In genomic region chr1:145424612-145425435, GRCh38 we compare ENCODE assay signal across 8 cellular contexts. TPM values are rescaled to one million over a fixed set of nuclear protein-coding genes. Genes with fewer than 3 reads are reported as not detected.
DNase-seq lines count a peak whose midpoint lies in the region; FAIRE-seq and TF ChIP-seq lines count a peak whose summit lies in the region.
"Not testable (repeated sequence)": the region's sequence is repeated elsewhere in the genome, so short reads cannot be mapped to it uniquely, and the experiment has no call there.

No MANE protein-coding gene starts in this region.

- H3T11ph ChIP-seq in H9 (ENCODE audit: low read length), result not testable (repeated sequence)

- H4K8ac ChIP-seq in H9 (replicated peaks; ENCODE audit: insufficient read length, low read depth, low read length), result not testable (repeated sequence)

- not testable (repeated sequence) for TF ChIP-seq POLR2A in thyroid gland (IDR thresholded peaks at IDR 0.05)

- not testable (repeated sequence) for H3K23me2 ChIP-seq in H9 (ENCODE audit: insufficient read length, low read depth, low read length, poor library complexity, severe bottlenecking)

- not testable (repeated sequence) for H2BK15ac ChIP-seq in H9 (ENCODE audit: low read depth, low read length)

- H3K27ac ChIP-seq in H9 (ENCODE audit: insufficient read length, low read depth, low read length); HUES48 (ENCODE audit: low read depth, low read length); astrocyte (ENCODE audit: low read depth, low read length); osteoblast (ENCODE audit: low read depth, low read length): not testable (repeated sequence)
- peak overlapping the region; percentile 60 for H3K27ac ChIP-seq in left ventricle myocardium inferior (replicated peaks)
- H3K27ac ChIP-seq in thyroid gland, result peak overlapping the region in 1 of 3 donors; percentile 36

- peak; percentile 14 for DNase-seq in GM04504 (ENCODE audit: low read depth)
- DNase-seq in H9, left ventricle myocardium inferior: not testable (repeated sequence)
- peak; percentile 26 for DNase-seq in T-helper 9 cell
- peak; percentile 54 for DNase-seq in astrocyte (ENCODE audit: low read depth)
- peak; percentile 36 for DNase-seq in osteoblast (ENCODE audit: insufficient read length, low spot score, missing footprints)
- DNase-seq in thyroid gland, result peak in 1 of 2 donors; percentile 7

- WGBS in H9 (ENCODE audit: extremely low coverage, insufficient read length, low lambda C conversion rate), result no CpG with 5 or more reads among the region's 59 CpGs
- WGBS in thyroid gland, 2 donors, result 3% methylated on average over 6 to 15 of the region's 59 CpGs

- not testable (repeated sequence) for H3K36me3 ChIP-seq in HUES48 (ENCODE audit: control insufficient read depth, insufficient read depth, low read length); astrocyte (ENCODE audit: insufficient read depth, low read length); left ventricle myocardium inferior; osteoblast (ENCODE audit: insufficient read depth, low read length); thyroid gland

- H3K4me3 Mint-ChIP-seq in H9, result peak overlapping the region; percentile 90 to 94
- H3K4me3 Mint-ChIP-seq in astrocyte (ENCODE audit: unreplicated experiment), result peak overlapping the region; percentile 95

- intact Hi-C loops in left ventricle myocardium inferior (cut with micrococcal nuclease); thyroid gland (cut with DNase I): not testable (repeated sequence)

- not testable (repeated sequence) for H4K91ac ChIP-seq in H9 (ENCODE audit: insufficient read length, low read depth, low read length)

- H3K27ac Mint-ChIP-seq in H9; astrocyte (ENCODE audit: unreplicated experiment): not testable (repeated sequence)

- not testable (repeated sequence) for H3K79me2 ChIP-seq in H9 (ENCODE audit: insufficient read depth, low read length); astrocyte (ENCODE audit: insufficient read depth, low read length); osteoblast (ENCODE audit: insufficient read depth, low read length)

- H3K9me3 Mint-ChIP-seq in H9; astrocyte (ENCODE audit: unreplicated experiment): not testable (repeated sequence)

- H3K79me1 ChIP-seq in H9 (ENCODE audit: insufficient read depth, low read depth, low read length, poor library complexity, severe bottlenecking), result not testable (repeated sequence)

- not testable (repeated sequence) for H3K23ac ChIP-seq in H9 (ENCODE audit: insufficient read length, low read depth, low read length)

- FAIRE-seq in astrocyte (lab: Jason Lieb, UNC), result not testable (repeated sequence)

- not testable (repeated sequence) for H2BK20ac ChIP-seq in H9 (ENCODE audit: low read depth, low read length, poor library complexity, severe bottlenecking)

- not testable (repeated sequence) for H3K36me3 Mint-ChIP-seq in H9 (ENCODE audit: insufficient read depth in 1 of 3, low read depth in 3 of 3); astrocyte (ENCODE audit: low read depth, unreplicated experiment)

- not testable (repeated sequence) for H3K4me1 Mint-ChIP-seq in H9; astrocyte (ENCODE audit: low read depth, unreplicated experiment)

- peaks cover 67% of the 10 kb centered on the region for H3K27me3 Mint-ChIP-seq in H9 (ENCODE audit: low read depth)
- peaks cover 26% of the 10 kb centered on the region for H3K27me3 Mint-ChIP-seq in astrocyte (ENCODE audit: low read depth, unreplicated experiment)

- H3K27me3 ChIP-seq in H9 (ENCODE audit: insufficient read depth, low read length), result peaks cover 25% of the 10 kb centered on the region
- peaks cover 50% of the 10 kb centered on the region for H3K27me3 ChIP-seq in HUES48 (ENCODE audit: control insufficient read depth, insufficient read depth, low read length)
- peaks cover 23% of the 10 kb centered on the region for H3K27me3 ChIP-seq in astrocyte (ENCODE audit: insufficient read depth, low read length)
- peaks cover 33% of the 10 kb centered on the region for H3K27me3 ChIP-seq in left ventricle myocardium inferior (ENCODE audit: low read depth)
- peaks cover 23% of the 10 kb centered on the region for H3K27me3 ChIP-seq in osteoblast (ENCODE audit: insufficient read depth, low read length)
- H3K27me3 ChIP-seq in thyroid gland, result not testable (repeated sequence)

- not testable (repeated sequence) for H3K9me3 ChIP-seq in H9 (ENCODE audit: control insufficient read depth, low read depth, low read length); HUES48 (ENCODE audit: control insufficient read depth, insufficient read depth, low read length); astrocyte (ENCODE audit: insufficient read depth, low read depth, low read length); osteoblast (ENCODE audit: low read depth, low read length); thyroid gland
- peaks cover 11% of the 10 kb centered on the region for H3K9me3 ChIP-seq in left ventricle myocardium inferior (replicated peaks)

- not testable (repeated sequence) for TF ChIP-seq CTCF in H9 (conservative IDR thresholded peaks at IDR 0.05); astrocyte (IDR thresholded peaks at IDR 0.05; ENCODE audit: insufficient read depth, low read depth, low read length); left ventricle myocardium inferior (IDR thresholded peaks at IDR 0.05; ENCODE audit: borderline replicate concordance); osteoblast (IDR thresholded peaks at IDR 0.05; ENCODE audit: extremely low read depth, low read depth, low read length); thyroid gland (IDR thresholded peaks at IDR 0.05)

- not testable (repeated sequence) for H2AK5ac ChIP-seq in H9 (ENCODE audit: insufficient read length, low read length)

- not testable (repeated sequence) for H2BK120ac ChIP-seq in H9 (ENCODE audit: low read depth, low read length, poor library complexity, severe bottlenecking)

- not testable (repeated sequence) for H2BK12ac ChIP-seq in H9 (ENCODE audit: insufficient read length, low read depth, low read length)

- H3K56ac ChIP-seq in H9 (ENCODE audit: insufficient read length, low read depth, low read length), result not testable (repeated sequence)

- H3K4me2 ChIP-seq in H9 (ENCODE audit: insufficient read depth, insufficient read length, low read length) (peak overlapping the region; percentile 47), astrocyte (ENCODE audit: low read length) (peak overlapping the region; percentile 96), osteoblast (ENCODE audit: insufficient read depth, low read length) (peak overlapping the region; percentile 81)

- H2BK5ac ChIP-seq in H9 (ENCODE audit: insufficient read length, low read length), result not testable (repeated sequence)

- H2AFZ ChIP-seq in H9 (ENCODE audit: low read length), result not testable (repeated sequence)
- H2AFZ ChIP-seq in astrocyte (ENCODE audit: low read depth, low read length) (peak overlapping the region; percentile 98), osteoblast (ENCODE audit: low read length) (peak overlapping the region; percentile 95)

- not testable (repeated sequence) for H3K14ac ChIP-seq in H9 (ENCODE audit: insufficient read depth, low read length)

- H3K4me3 ChIP-seq in HUES48 (ENCODE audit: low read depth, low read length) (peak overlapping the region; percentile 71), astrocyte (ENCODE audit: insufficient read depth, low read depth, low read length) (peak overlapping the region; percentile 70), left ventricle myocardium inferior (peak overlapping the region; percentile 82), osteoblast (ENCODE audit: insufficient read depth, low read length) (peak overlapping the region; percentile 81), thyroid gland (replicated peaks in 1 of 3) (peak overlapping the region; percentile 24 to 58 (median 56))

- not testable (repeated sequence) for H4K20me1 ChIP-seq in H9 (ENCODE audit: control insufficient read depth, insufficient read depth, insufficient read length); astrocyte (ENCODE audit: insufficient read depth, low read length); osteoblast (ENCODE audit: insufficient read depth, low read length)

- H4K5ac ChIP-seq in H9 (ENCODE audit: insufficient read length, low read depth, low read length), result not testable (repeated sequence)

- H3K9ac ChIP-seq in H9 (ENCODE audit: extremely low read depth, insufficient read length, low read length); HUES48 (ENCODE audit: low read depth, low read length): not testable (repeated sequence)
- H3K9ac ChIP-seq in astrocyte (ENCODE audit: low read length), result peak overlapping the region; percentile 75

- not testable (repeated sequence) for H3K18ac ChIP-seq in H9 (ENCODE audit: insufficient read length, low read depth, low read length)

- not testable (repeated sequence) for H3K4ac ChIP-seq in H9 (ENCODE audit: low read depth, low read length)

- not testable (repeated sequence) for H3K4me1 ChIP-seq in H9 (ENCODE audit: insufficient read depth, low read length); HUES48 (ENCODE audit: control insufficient read depth, insufficient read depth, low read length); astrocyte (ENCODE audit: insufficient read depth, low read length); osteoblast (ENCODE audit: insufficient read depth, low read length); thyroid gland
- peaks cover 10% of the 10 kb centered on the region for H3K4me1 ChIP-seq in left ventricle myocardium inferior

RNA-seq across cellular contexts. Expression of gene NBPF20, which starts 0.6 kb away (rescaled TPM):
- total RNA-seq in H9 (2021) (0.22 and 0.28 TPM in 2 replicates), astrocyte (1.2 and 3.0 TPM in 2 replicates), left ventricle myocardium inferior (0.88 TPM), osteoblast (1.4 and 2.4 TPM in 2 replicates), thyroid gland (1 to 10 TPM; 1.9 to 4.5 (median 2.4) TPM)
